ENCODE assay signal across 1 cellular context in the genomic region with DNA sequence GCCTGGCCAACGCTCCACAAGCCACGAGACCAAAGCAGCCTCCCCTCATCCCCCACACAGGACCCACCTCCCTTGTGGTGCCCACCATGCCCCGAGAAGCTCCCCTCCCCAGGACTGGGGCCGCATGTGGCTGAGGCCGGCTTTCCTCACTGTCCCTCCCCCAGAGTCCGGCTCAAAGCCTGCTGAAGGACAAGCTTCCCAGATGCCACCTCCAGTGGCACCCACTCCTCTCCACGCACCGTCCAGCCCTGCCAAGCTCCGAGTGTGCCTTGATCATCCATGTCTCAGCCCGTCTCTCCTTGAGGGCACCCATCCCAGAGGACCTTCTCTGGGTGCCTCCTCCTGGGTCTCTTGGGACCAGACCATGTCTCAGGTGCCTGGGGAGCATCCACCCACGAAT.
TF ChIP-seq lines count a peak whose summit lies in the region.

No MANE protein-coding gene starts in this region.

TF ChIP-seq in K562, 482 proteins besides CTCF, POLR2A, EP300 and RAD21:
- TF ChIP-seq HMGXB4 (CRISPR knock-in tag; IDR thresholded peaks at IDR 0.05) (no peak), POLR2G (IDR thresholded peaks at IDR 0.05; ENCODE audit: low read depth, low read length) (0 out of 2 replicates have a peak, but pooled peaks have one; percentile 31)
